19 cellular contexts compared by ENCODE assay signal in the genomic region with DNA sequence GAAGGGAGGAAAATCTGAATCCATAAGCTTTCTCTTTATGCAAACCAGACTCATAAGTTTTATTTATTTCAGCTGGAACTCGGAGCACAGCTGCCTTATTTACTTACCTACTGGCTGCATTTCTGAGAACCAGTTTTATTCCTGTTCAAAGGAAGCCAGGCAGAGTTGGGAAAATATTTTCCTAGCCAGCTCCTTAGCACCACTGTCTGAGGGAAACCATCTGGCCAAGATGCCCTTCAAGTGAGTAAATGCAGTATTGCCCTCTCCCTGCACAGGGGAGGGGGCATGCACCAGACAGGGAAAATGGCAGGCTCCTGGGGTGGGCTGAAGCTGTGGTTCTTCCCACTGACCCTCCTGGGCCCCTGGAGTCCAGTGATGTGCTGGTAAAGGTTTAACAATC. TPM values are rescaled to one million over a fixed set of nuclear protein-coding genes. Genes with fewer than 3 reads are reported as not detected.
DNase-seq lines count a peak whose midpoint lies in the region; ATAC-seq and TF ChIP-seq lines count a peak whose summit lies in the region.
"Had no signal": no experiment of that assay in that cellular context is flagged by ENCODE, and none has a peak within 500 bp of the region (broad histone marks: within the 10 kb centered on the region; RNA-seq: fewer than 3 reads in every experiment).

No MANE protein-coding gene starts in this region.

- no peaks in the 10 kb centered on the region for H3K36me3 Mint-ChIP-seq in nephron (ENCODE audit: low read depth)

- H3K4me3 Mint-ChIP-seq in nephron: no peak overlapping the region
- H3K4me3 Mint-ChIP-seq: activated T-helper 1 cell treated with anti-CD3 and anti-CD28 coated beads, Interleukin-12 subunit alpha, Interleukin-12 subunit beta, Interleukin-2, Interleukin-4 antibody, amounts not matched to agents 30 ng/mL and 10 ng/mL and 1 ng/mL, durations not matched to agents 14 hours and 24 hours and 36 hours; nephron progenitor cell had no signal

- TF ChIP-seq CTCF in WERI-Rb-1 (IDR thresholded peaks at IDR 0.05; ENCODE audit: low read depth, low read length) (no peak), fibroblast of villous mesenchyme (IDR thresholded peaks at IDR 0.05; ENCODE audit: insufficient read depth, low read depth, low read length) (no peak), nephron (IDR thresholded peaks at IDR 0.05; ENCODE audit: unreplicated experiment in 3 of 3) (no peak), upper lobe of right lung (IDR thresholded peaks at IDR 0.05) (no peak)

- peaks cover 51% of the 10 kb centered on the region for H3K4me1 Mint-ChIP-seq in nephron

- peaks cover 6% of the 10 kb centered on the region for H3K9me3 Mint-ChIP-seq in nephron
- H3K9me3 Mint-ChIP-seq: activated T-helper 1 cell treated with anti-CD3 and anti-CD28 coated beads, Interleukin-12 subunit alpha, Interleukin-12 subunit beta, Interleukin-2, Interleukin-4 antibody, amounts not matched to agents 30 ng/mL and 10 ng/mL and 1 ng/mL, durations not matched to agents 14 hours and 24 hours and 36 hours had no signal

- DNase-seq in WERI-Rb-1: peak; percentile 8
- DNase-seq in fibroblast of villous mesenchyme (ENCODE audit: low read depth): peak; percentile 39
- DNase-seq in upper lobe of right lung: no peak
- no peak for DNase-seq in amniotic stem cell (lab: John Stamatoyannopoulos, UW)
- DNase-seq in NCI-H187 (lab: John Stamatoyannopoulos, UW): no peak
- DNase-seq in DMS53 (lab: John Stamatoyannopoulos, UW): no peak
- DNase-seq: DMS79, mammary epithelial cell, MG63, NCI-H2081 treated with DMSO at 0.1 percent for 48 hours, NCI-H748 treated with DMSO at 0.1 percent for 48 hours, nephron progenitor cell, Peyer's patch, retina, SW 1271 had no signal

- peaks cover 33% of the 10 kb centered on the region for H3K4me1 ChIP-seq in upper lobe of right lung
- H3K4me1 ChIP-seq: Peyer's patch had no signal

- H3K27ac ChIP-seq in WERI-Rb-1 (no peak overlapping the region), upper lobe of right lung (peak overlapping the region; percentile 58)
- H3K27ac ChIP-seq: C4-2B had no signal

- H3K4me3 ChIP-seq in WERI-Rb-1 (ENCODE audit: low read depth, low read length) (no peak overlapping the region), fibroblast of villous mesenchyme (ENCODE audit: low read depth, low read length) (no peak overlapping the region), upper lobe of right lung (no peak overlapping the region)
- H3K4me3 ChIP-seq: MG63, Peyer's patch had no signal

- H3K27ac Mint-ChIP-seq in nephron: peak overlapping the region; percentile 59 to 84 (median 82)
- H3K27ac Mint-ChIP-seq: activated T-helper 1 cell treated with anti-CD3 and anti-CD28 coated beads, Interleukin-12 subunit alpha, Interleukin-12 subunit beta, Interleukin-2, Interleukin-4 antibody, amounts not matched to agents 30 ng/mL and 10 ng/mL and 1 ng/mL, durations not matched to agents 14 hours and 24 hours and 36 hours; nephron progenitor cell had no signal

- ATAC-seq in upper lobe of right lung: peak; percentile 21
- ATAC-seq: HCT116 had no signal

- H3K27me3 ChIP-seq in WERI-Rb-1 (ENCODE audit: insufficient read depth, low read depth, severe bottlenecking): no peaks in the 10 kb centered on the region
- H3K27me3 ChIP-seq in upper lobe of right lung: no peaks in the 10 kb centered on the region
- H3K27me3 ChIP-seq: Peyer's patch had no signal

- H3K9me3 ChIP-seq in WERI-Rb-1 (ENCODE audit: severe bottlenecking) (no peaks in the 10 kb centered on the region), upper lobe of right lung (no peaks in the 10 kb centered on the region)
- H3K9me3 ChIP-seq: MG63, Peyer's patch had no signal

- peaks cover 4% of the 10 kb centered on the region for H3K27me3 Mint-ChIP-seq in nephron (ENCODE audit: low read depth)

- H3K36me3 ChIP-seq in WERI-Rb-1 (no peaks in the 10 kb centered on the region), upper lobe of right lung (no peaks in the 10 kb centered on the region)
- H3K36me3 ChIP-seq: MG63, Peyer's patch had no signal

- intact Hi-C loops in upper lobe of right lung (cut with DNase I): no loop called here

RNA-seq across cellular contexts. Expression of a gene that starts 28.9 kb away (rescaled TPM):
- 0.64 and 0.86 TPM in 2 replicates for total RNA-seq in fibroblast of villous mesenchyme
- 45.1 TPM for total RNA-seq in upper lobe of right lung

Comparison
In these comparisons a context has a peak if more than half of its experiments do, and no peak if none do; other contexts are left out.
1. DNase-seq: peak in WERI-Rb-1 (single experiment) and fibroblast of villous mesenchyme (single experiment); none in upper lobe of right lung (single experiment), amniotic stem cell (single experiment), NCI-H187 (0 of 2) and DMS53 (single experiment).
2. RNA of a gene that starts 28.9 kb away (total RNA-seq): 45.1 TPM in upper lobe of right lung (single experiment); 0.64 to 0.86 TPM in fibroblast of villous mesenchyme; every median in the first group is over 10 times any median in the second.